ENCODE assay signal across 8 cellular contexts in the genomic region with DNA sequence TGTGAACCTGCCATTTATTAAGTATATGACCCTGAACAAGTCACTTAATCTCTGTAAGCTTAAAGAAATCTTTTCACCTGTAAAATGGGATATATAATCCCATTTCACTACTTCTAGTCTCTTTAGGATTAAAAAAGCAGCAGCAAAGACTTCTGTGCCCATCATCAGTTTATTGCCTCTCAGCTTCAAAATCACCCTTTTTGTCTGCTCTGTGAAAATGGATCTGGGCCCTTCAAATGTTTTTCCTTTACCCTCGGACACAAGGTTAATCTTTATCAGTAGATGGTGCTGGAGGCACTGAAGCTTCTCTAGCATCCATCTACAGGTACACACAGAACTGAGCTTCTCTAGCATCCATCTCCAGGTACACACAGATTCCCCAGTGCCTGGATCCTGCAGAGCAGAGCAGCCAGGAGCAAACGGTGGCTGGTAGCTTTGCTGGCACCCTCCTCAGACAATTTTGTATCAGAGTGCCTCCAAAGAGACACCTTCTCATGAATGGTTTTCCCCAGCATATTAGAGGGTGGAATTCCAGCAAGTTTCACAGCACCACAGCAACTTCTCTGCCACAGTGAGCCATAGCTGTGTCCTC. TPM values are rescaled to one million over a fixed set of nuclear protein-coding genes. Genes with fewer than 3 reads are reported as not detected.
"Had no signal": no experiment of that assay in that cellular context is flagged by ENCODE, and none has a peak within 500 bp of the region (broad histone marks: within the 10 kb centered on the region; RNA-seq: fewer than 3 reads in every experiment).

No MANE protein-coding gene starts in this region.

- H3K27ac ChIP-seq: HL-60 had no signal

- H3K36me3 Mint-ChIP-seq: IgD-negative memory B cell had no signal

- DNase-seq: IMR-90, KBM-7, KG1 had no signal

- H3K4me1 Mint-ChIP-seq: IgD-negative memory B cell had no signal

- ATAC-seq: K562 had no signal

- H3K4me3 Mint-ChIP-seq: IgD-negative memory B cell had no signal

- H3K4me3 ChIP-seq: K562 had no signal

- H3K27me3 Mint-ChIP-seq: IgD-negative memory B cell had no signal

- FAIRE-seq: HTR-8/SVneo, K562 had no signal

- H3K27ac Mint-ChIP-seq: IgD-negative memory B cell had no signal

RNA-seq across cellular contexts. Expression of a gene that starts 56.8 kb away (rescaled TPM):
- total RNA-seq: HT-29 had no signal
- polyA plus RNA-seq: K562 had no signal
